In the genomic region with DNA sequence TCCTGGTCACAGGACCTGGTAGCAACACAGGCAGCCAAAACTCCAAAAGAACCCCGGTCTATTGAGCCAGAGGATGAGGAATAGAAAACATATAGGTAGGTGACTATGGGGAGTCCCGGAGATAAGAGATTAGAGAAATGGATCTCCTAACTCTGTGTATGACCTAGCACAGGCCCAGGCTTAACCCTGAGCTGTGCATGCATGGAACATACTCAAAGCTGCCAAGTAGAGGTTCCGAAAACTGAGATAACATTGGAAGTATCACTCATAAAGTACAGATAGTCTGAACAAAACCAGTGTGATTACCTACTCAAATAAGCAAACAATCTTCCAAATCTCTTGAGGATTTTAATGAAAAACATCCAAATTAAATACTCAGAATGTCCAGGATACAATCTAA, we compare ENCODE assay signal across 1 cellular context.
TF ChIP-seq lines count a peak whose summit lies in the region.

No MANE protein-coding gene starts in this region.

TF ChIP-seq in WTC11, 78 proteins besides CTCF, POLR2A, EP300 and RAD21 (continued from another document):
- TF ChIP-seq ZNF423 (CRISPR knock-in tag; IDR thresholded peaks at IDR 0.05) (no peak), JAZF1 (CRISPR knock-in tag; IDR thresholded peaks at IDR 0.05) (no peak), MYBL2 (CRISPR knock-in tag; IDR thresholded peaks at IDR 0.05) (no peak), GTF2I (CRISPR knock-in tag; conservative IDR thresholded peaks at IDR 0.05) (no peak), FOXJ3 (CRISPR knock-in tag; IDR thresholded peaks at IDR 0.05; ENCODE audit: borderline replicate concordance) (no peak), ATF3 (CRISPR knock-in tag; conservative IDR thresholded peaks at IDR 0.05) (no peak), NFATC4 (CRISPR knock-in tag; IDR thresholded peaks at IDR 0.05) (no peak), SP1 (CRISPR knock-in tag; conservative IDR thresholded peaks at IDR 0.05) (no peak)
- TF ChIP-seq, protein P1, sequence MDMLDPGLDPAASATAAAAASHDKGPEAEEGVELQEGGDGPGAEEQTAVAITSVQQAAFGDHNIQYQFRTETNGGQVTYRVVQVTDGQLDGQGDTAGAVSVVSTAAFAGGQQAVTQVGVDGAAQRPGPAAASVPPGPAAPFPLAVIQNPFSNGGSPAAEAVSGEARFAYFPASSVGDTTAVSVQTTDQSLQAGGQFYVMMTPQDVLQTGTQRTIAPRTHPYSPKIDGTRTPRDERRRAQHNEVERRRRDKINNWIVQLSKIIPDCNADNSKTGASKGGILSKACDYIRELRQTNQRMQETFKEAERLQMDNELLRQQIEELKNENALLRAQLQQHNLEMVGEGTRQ (CRISPR knock-in tag; IDR thresholded peaks at IDR 0.05): no peak
